Comparison of ENCODE assay signal across 8 cellular contexts in the genomic region with DNA sequence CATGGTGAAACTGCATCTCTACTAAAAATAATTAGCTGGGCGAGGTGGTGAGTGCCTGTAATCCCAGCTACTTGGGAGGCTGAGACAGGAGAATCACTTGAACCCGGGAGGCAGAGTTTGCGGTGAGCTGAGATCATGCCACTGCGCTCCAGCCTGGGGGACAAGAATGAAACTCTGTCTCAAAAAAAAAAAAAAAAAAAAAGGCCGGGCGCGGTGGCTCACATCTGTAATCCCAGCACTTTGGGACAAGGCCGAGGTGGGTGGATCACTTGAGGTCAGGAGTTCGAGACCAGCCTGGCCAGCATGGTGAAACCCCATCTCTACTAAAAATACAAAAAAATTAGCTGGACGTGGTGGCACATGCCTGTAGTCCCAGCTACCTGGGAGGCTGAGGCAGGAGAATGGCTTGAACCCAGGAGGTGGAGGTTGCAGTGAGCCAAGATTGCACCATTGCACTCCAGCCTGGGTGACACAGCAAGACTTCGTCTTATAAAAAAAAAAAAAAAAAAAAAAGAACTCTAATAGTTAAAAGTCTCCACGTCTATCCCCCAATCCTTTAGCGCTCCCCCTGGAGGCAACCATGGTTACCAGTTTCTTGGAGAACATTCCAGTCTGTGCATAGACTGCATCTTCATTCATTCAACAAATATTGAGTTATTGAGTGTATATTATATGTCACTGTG. TPM values are rescaled to one million over a fixed set of nuclear protein-coding genes. Genes with fewer than 3 reads are reported as not detected.
DNase-seq lines count a peak whose midpoint lies in the region; ATAC-seq and TF ChIP-seq lines count a peak whose summit lies in the region.
"Not testable (repeated sequence)": the region's sequence is repeated elsewhere in the genome, so short reads cannot be mapped to it uniquely, and the experiment has no call there.

No MANE protein-coding gene starts in this region.

- not testable (repeated sequence) for H3K4me1 ChIP-seq in HEK293 (ENCODE audit: control insufficient read depth, insufficient read depth, low read length)
- H3K4me1 ChIP-seq in body of pancreas, result peaks cover 34% of the 10 kb centered on the region
- peaks cover 2 to 38% (median 25%) of the 10 kb centered on the region in 5 donors for H3K4me1 ChIP-seq in subcutaneous abdominal adipose tissue (ENCODE audit: control insufficient read depth in 5 of 5, insufficient read depth in 5 of 5, low read length in 5 of 5)

- not testable (repeated sequence) for H3K9me3 ChIP-seq in CD4-positive, alpha-beta T cell (ENCODE audit: control insufficient read depth, low read length); HEK293 (ENCODE audit: control insufficient read depth, insufficient read depth, low read depth, low read length); body of pancreas; subcutaneous abdominal adipose tissue (ENCODE audit: control insufficient read depth in 5 of 5, low read length in 5 of 5)

- not testable (repeated sequence) for DNase-seq in CD4-positive, alpha-beta T cell
- peak; percentile 20 for DNase-seq in NCI-H446 treated with DMSO at 0.1 percent for 48 hours (lab: John Stamatoyannopoulos, UW)
- peak; percentile 51 for DNase-seq in SKM-1 treated with dmso at 0.1 percent for 144 hours (lab: John Stamatoyannopoulos, UW; ENCODE audit: unreplicated experiment)
- DNase-seq in body of pancreas, result peak; percentile 70 to 75 (median 73)
- DNase-seq in foreskin fibroblast, result peak; percentile 70 to 89
- peak; percentile 48 for DNase-seq in midbrain (lab: John Stamatoyannopoulos, UW)

- H3K9ac ChIP-seq in subcutaneous abdominal adipose tissue (ENCODE audit: low read length in 5 of 5), result not testable (repeated sequence)

- not testable (repeated sequence) for H3K27me3 ChIP-seq in CD4-positive, alpha-beta T cell (ENCODE audit: control insufficient read depth, insufficient read depth, low read length); body of pancreas; subcutaneous abdominal adipose tissue (ENCODE audit: control insufficient read depth in 5 of 5, insufficient read depth in 4 of 5, low read length in 5 of 5)

- not testable (repeated sequence) for H3K36me3 Mint-ChIP-seq in CD4-positive, alpha-beta T cell (ENCODE audit: low read depth)

- not testable (repeated sequence) for ATAC-seq in CD4-positive, alpha-beta T cell (ENCODE audit: poor library complexity)
- ATAC-seq in body of pancreas, result peak; percentile 25

- not testable (repeated sequence) for H3K9me3 Mint-ChIP-seq in CD4-positive, alpha-beta T cell

- H3K27ac Mint-ChIP-seq in CD4-positive, alpha-beta T cell, result not testable (repeated sequence)

- WGBS in body of pancreas, 2 donors, result 50 to 58% methylated on average over 13 of the region's 13 CpGs

- H3K27ac ChIP-seq in CD4-positive, alpha-beta T cell (ENCODE audit: low read depth, low read length); HEK293 (ENCODE audit: extremely low read depth, low read depth, low read length): not testable (repeated sequence)
- H3K27ac ChIP-seq in body of pancreas (peak overlapping the region in 1 of 4 donors; percentile 8), subcutaneous abdominal adipose tissue (ENCODE audit: low read depth, low read length) (peak overlapping the region; percentile 84)

- H3K4me3 Mint-ChIP-seq in CD4-positive, alpha-beta T cell, result peak overlapping the region; percentile 18

- H3K27me3 Mint-ChIP-seq in CD4-positive, alpha-beta T cell, result not testable (repeated sequence)

- intact Hi-C loops in CD4-positive, alpha-beta T cell (cut with DNase I, micrococcal nuclease); body of pancreas (cut with DNase I): not testable (repeated sequence)

- peaks cover 45% of the 10 kb centered on the region for H3K4me1 Mint-ChIP-seq in CD4-positive, alpha-beta T cell (ENCODE audit: low read depth)

- CTCF ChIA-PET in CD4-positive, alpha-beta T cell (lab: Charles Lee), result interaction anchor here (13.2 kb wide), 1 partner anchor 23 kb away, joined by 159 read pairs; no protein-coding TSS in a partner anchor
- CTCF ChIA-PET in HEK293 (lab: Yijun Ruan, JAX), result interaction anchor here (0.6 to 8.9 kb wide), 24 partner anchors 8 to 400 kb away, joined by 3 to 55 read pairs (median 4); a partner anchor contains a TSS

- TF ChIP-seq CTCF in CD4-positive, alpha-beta T cell (IDR thresholded peaks at IDR 0.05); HEK293 (tag by site-specific recombination; IDR thresholded peaks at IDR 0.05): not testable (repeated sequence)
- peak in 5 of 7 experiments; percentile 19 to 51 (median 42) for TF ChIP-seq CTCF in body of pancreas (IDR thresholded peaks at IDR 0.05)
- TF ChIP-seq CTCF in foreskin fibroblast (IDR thresholded peaks at IDR 0.05; ENCODE audit: low read depth, low read length), result peak; percentile 49

- H3K36me3 ChIP-seq in HEK293 (ENCODE audit: control insufficient read depth in 2 of 2, insufficient read depth in 1 of 2, low read length in 2 of 2), result peaks cover 0 to 11% of the 10 kb centered on the region in 2 experiments; a peak in 2 of 3 replicates
- not testable (repeated sequence) for H3K36me3 ChIP-seq in body of pancreas (replicated peaks in 1 of 2; ENCODE audit: insufficient read depth in 1 of 2, low read depth in 2 of 2)
- H3K36me3 ChIP-seq in subcutaneous abdominal adipose tissue (ENCODE audit: control insufficient read depth in 5 of 5, insufficient read depth in 5 of 5, low read length in 5 of 5), result peaks cover 0 to 13% (median 7%) of the 10 kb centered on the region in 5 donors

- not testable (repeated sequence) for H3K4me3 ChIP-seq in HEK293 (ENCODE audit: low read depth, low read length); body of pancreas; foreskin fibroblast (ENCODE audit: low read depth in 1 of 2, low read length in 2 of 2); subcutaneous abdominal adipose tissue (ENCODE audit: low read depth in 1 of 5, low read length in 5 of 5)

- not testable (repeated sequence) for TF ChIP-seq POLR2A in body of pancreas (IDR thresholded peaks at IDR 0.05)

- POLR2A ChIA-PET in CD4-positive, alpha-beta T cell (lab: Charles Lee), result interaction anchor here (1.1 to 10.2 kb wide), 4 partner anchors 11 to 34 kb away, joined by 3 to 189 read pairs (median 4); a partner anchor contains a TSS
- POLR2A ChIA-PET in HEK293 (lab: Yijun Ruan, JAX), result interaction anchor here (0.9 to 1.4 kb wide), 3 partner anchors 8 to 59 kb away, joined by 3 to 9 read pairs (median 4); a partner anchor contains a TSS

TF ChIP-seq in HEK293, 187 proteins besides CTCF, POLR2A, EP300 and RAD21 (continues in another document):
- TF ChIP-seq, protein P1, sequence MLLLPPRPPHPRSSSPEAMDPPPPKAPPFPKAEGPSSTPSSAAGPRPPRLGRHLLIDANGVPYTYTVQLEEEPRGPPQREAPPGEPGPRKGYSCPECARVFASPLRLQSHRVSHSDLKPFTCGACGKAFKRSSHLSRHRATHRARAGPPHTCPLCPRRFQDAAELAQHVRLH (tag by site-specific recombination; IDR thresholded peaks at IDR 0.05), result 0 out of 2 replicates have a peak, but pooled peaks have one; percentile 28
- peak; percentile 96 for TF ChIP-seq MYNN (tag by site-specific recombination; IDR thresholded peaks at IDR 0.05; ENCODE audit: borderline replicate concordance)
- TF ChIP-seq, protein P2, sequence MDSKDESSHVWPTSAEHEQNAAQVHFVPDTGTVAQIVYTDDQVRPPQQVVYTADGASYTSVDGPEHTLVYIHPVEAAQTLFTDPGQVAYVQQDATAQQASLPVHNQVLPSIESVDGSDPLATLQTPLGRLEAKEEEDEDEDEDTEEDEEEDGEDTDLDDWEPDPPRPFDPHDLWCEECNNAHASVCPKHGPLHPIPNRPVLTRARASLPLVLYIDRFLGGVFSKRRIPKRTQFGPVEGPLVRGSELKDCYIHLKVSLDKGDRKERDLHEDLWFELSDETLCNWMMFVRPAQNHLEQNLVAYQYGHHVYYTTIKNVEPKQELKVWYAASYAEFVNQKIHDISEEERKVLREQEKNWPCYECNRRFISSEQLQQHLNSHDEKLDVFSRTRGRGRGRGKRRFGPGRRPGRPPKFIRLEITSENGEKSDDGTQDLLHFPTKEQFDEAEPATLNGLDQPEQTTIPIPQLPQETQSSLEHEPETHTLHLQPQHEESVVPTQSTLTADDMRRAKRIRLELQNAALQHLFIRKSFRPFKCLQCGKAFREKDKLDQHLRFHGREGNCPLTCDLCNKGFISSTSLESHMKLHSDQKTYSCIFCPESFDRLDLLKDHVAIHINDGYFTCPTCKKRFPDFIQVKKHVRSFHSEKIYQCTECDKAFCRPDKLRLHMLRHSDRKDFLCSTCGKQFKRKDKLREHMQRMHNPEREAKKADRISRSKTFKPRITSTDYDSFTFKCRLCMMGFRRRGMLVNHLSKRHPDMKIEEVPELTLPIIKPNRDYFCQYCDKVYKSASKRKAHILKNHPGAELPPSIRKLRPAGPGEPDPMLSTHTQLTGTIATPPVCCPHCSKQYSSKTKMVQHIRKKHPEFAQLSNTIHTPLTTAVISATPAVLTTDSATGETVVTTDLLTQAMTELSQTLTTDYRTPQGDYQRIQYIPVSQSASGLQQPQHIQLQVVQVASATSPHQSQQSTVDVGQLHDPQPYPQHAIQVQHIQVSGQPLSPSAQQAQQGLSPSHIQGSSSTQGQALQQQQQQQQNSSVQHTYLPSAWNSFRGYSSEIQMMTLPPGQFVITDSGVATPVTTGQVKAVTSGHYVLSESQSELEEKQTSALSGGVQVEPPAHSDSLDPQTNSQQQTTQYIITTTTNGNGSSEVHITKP (tag by site-specific recombination; IDR thresholded peaks at IDR 0.05), result peak; percentile 62
- TF ChIP-seq, protein P3, sequence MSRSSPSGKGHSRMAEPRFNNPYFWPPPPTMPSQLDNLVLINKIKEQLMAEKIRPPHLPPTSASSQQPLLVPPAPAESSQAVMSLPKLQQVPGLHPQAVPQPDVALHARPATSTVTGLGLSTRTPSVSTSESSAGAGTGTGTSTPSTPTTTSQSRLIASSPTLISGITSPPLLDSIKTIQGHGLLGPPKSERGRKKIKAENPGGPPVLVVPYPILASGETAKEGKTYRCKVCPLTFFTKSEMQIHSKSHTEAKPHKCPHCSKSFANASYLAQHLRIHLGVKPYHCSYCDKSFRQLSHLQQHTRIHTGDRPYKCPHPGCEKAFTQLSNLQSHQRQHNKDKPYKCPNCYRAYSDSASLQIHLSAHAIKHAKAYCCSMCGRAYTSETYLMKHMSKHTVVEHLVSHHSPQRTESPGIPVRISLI (tag by site-specific recombination; IDR thresholded peaks at IDR 0.05), result peak; percentile 80
- TF ChIP-seq ZBTB8A (tag by site-specific recombination; IDR thresholded peaks at IDR 0.05), result peak; percentile 33; the same call in 1 of the 2 replicates

RNA-seq across cellular contexts. Expression of a gene that starts 2.1 kb away (rescaled TPM):
- total RNA-seq in CD4-positive, alpha-beta T cell, result not detected
- total RNA-seq in body of pancreas, result not detected

RNA-seq across cellular contexts. Expression of a gene that starts 7.2 kb away (rescaled TPM):
- 10 to 100 TPM; 22.8 to 25.1 TPM for total RNA-seq in CD4-positive, alpha-beta T cell
- 10 to 100 TPM; 30.1 to 34.3 TPM for total RNA-seq in body of pancreas

RNA-seq across cellular contexts. Expression of a gene that starts 12.3 kb away (rescaled TPM):
- total RNA-seq in CD4-positive, alpha-beta T cell, result 10 to 100 TPM; 16.7 to 19.4 TPM
- 10 to 100 TPM; 10.1 to 51.4 TPM for total RNA-seq in body of pancreas

RNA-seq across cellular contexts. Expression of a gene that starts 21.0 kb away (rescaled TPM):
- 1 to 10 TPM; 1.4 to 3.9 TPM for total RNA-seq in CD4-positive, alpha-beta T cell
- total RNA-seq in body of pancreas, result 10 to 100 TPM; 15.6 to 29.0 TPM

RNA-seq across cellular contexts. Expression of a gene that starts 24.9 kb away (rescaled TPM):
- 10 to 100 TPM; 59.9 to 60.0 TPM for total RNA-seq in CD4-positive, alpha-beta T cell
- total RNA-seq in body of pancreas, result 10 to 100 TPM; 38.1 to 45.5 TPM
